13 cellular contexts compared by ENCODE assay signal in genomic region chr2:23379220-23379695, GRCh38. TPM values are rescaled to one million over a fixed set of nuclear protein-coding genes. Genes with fewer than 3 reads are reported as not detected.
A peak's percentile ranks its signal among the peaks of the same experiment; 100 is the strongest.
DNase-seq lines count a peak whose midpoint lies in the region; ATAC-seq, FAIRE-seq and TF ChIP-seq lines count a peak whose summit lies in the region.
"Had no signal": no experiment of that assay in that cellular context is flagged by ENCODE, and none has a peak within 500 bp of the region (broad histone marks: within the 10 kb centered on the region; RNA-seq: fewer than 3 reads in every experiment).

No MANE protein-coding gene starts in this region.

- no peaks in the 10 kb centered on the region for H3F3A ChIP-seq in SK-N-SH (replicated peaks; ENCODE audit: insufficient read depth)

- WGBS in SK-N-SH (ENCODE audit: low lambda C conversion rate), result 63% methylated on average over 5 of the region's 7 CpGs

- H3K4me3 ChIP-seq in CD4-positive, alpha-beta memory T cell (ENCODE audit: low read length in 2 of 2), result no peak overlapping the region
- H3K4me3 ChIP-seq in SK-N-SH (ENCODE audit: low read depth in 2 of 2, low read length in 1 of 2), result no peak overlapping the region
- H3K4me3 ChIP-seq: tibial artery had no signal

- H3K36me3 Mint-ChIP-seq in CD4-positive, alpha-beta memory T cell, result no peaks in the 10 kb centered on the region
- H3K36me3 Mint-ChIP-seq: brain had no signal

- H3K9me3 ChIP-seq in CD4-positive, alpha-beta memory T cell (ENCODE audit: control insufficient read depth in 1 of 2, low read length in 2 of 2), result no peaks in the 10 kb centered on the region
- H3K9me3 ChIP-seq in SK-N-SH, result no peaks in the 10 kb centered on the region
- H3K9me3 ChIP-seq: tibial artery had no signal

- H3K4me1 ChIP-seq in CD4-positive, alpha-beta memory T cell (ENCODE audit: insufficient read depth, low read length), result peaks cover 15% of the 10 kb centered on the region
- peaks cover 8 to 9% of the 10 kb centered on the region in 2 experiments; a peak in 2 of 4 replicates for H3K4me1 ChIP-seq in SK-N-SH (ENCODE audit: control insufficient read depth in 1 of 2, insufficient read depth in 2 of 2, low read depth in 1 of 2, low read length in 1 of 2)

- no peaks in the 10 kb centered on the region for H4K20me1 ChIP-seq in SK-N-SH (ENCODE audit: insufficient read depth)

- DNase-seq in left kidney (ENCODE audit: low read depth, low spot score) (peak; percentile 34), NCI-H1105 (lab: John Stamatoyannopoulos, UW) (no peak), SK-N-SH (no peak), urothelium cell line (ENCODE audit: low spot score) (no peak)
- no peak for DNase-seq in CD4-positive, alpha-beta memory T cell
- DNase-seq: NCI-H1436 treated with DMSO at 0.1 percent for 48 hours, right cardiac atrium, tibial artery had no signal

- TF ChIP-seq EP300 in SK-N-SH (IDR thresholded peaks at IDR 0.05; ENCODE audit: borderline replicate concordance in 1 of 2, low read depth in 1 of 2, low read length in 1 of 2), result no peak

- peaks cover 7 to 19% of the 10 kb centered on the region in 2 donors for H3K27me3 Mint-ChIP-seq in CD4-positive, alpha-beta memory T cell

- TF ChIP-seq CTCF in SK-N-SH (IDR thresholded peaks at IDR 0.05), result no peak

- H2AFZ ChIP-seq in SK-N-SH (ENCODE audit: low read depth), result no peak overlapping the region

- no peaks in the 10 kb centered on the region for H3K9me2 ChIP-seq in SK-N-SH

- no peak overlapping the region for H3K4me2 ChIP-seq in SK-N-SH

- no peak overlapping the region for H3K27ac Mint-ChIP-seq in CD4-positive, alpha-beta memory T cell
- H3K27ac Mint-ChIP-seq: brain had no signal

- no peaks in the 10 kb centered on the region for H3K27me3 ChIP-seq in CD4-positive, alpha-beta memory T cell (ENCODE audit: insufficient read depth, low read length)
- H3K27me3 ChIP-seq in SK-N-SH (ENCODE audit: insufficient read depth), result no peaks in the 10 kb centered on the region
- H3K27me3 ChIP-seq: tibial artery had no signal

- no peak overlapping the region for H3K4me3 Mint-ChIP-seq in CD4-positive, alpha-beta memory T cell
- H3K4me3 Mint-ChIP-seq: brain had no signal

- no peak for FAIRE-seq in urothelium cell line (lab: Jason Lieb, UNC)
- FAIRE-seq: endothelial cell of umbilical vein had no signal

- no peak overlapping the region for H3K9ac ChIP-seq in SK-N-SH

- peaks cover 12 to 28% (median 17%) of the 10 kb centered on the region in 4 donors for H3K4me1 Mint-ChIP-seq in CD4-positive, alpha-beta memory T cell

- H3K36me3 ChIP-seq in CD4-positive, alpha-beta memory T cell (ENCODE audit: insufficient read depth, low read length), result no peaks in the 10 kb centered on the region
- no peaks in the 10 kb centered on the region for H3K36me3 ChIP-seq in SK-N-SH (replicated peaks in 1 of 2; ENCODE audit: control insufficient read depth in 1 of 2, insufficient read depth in 2 of 2, low read length in 1 of 2)
- H3K36me3 ChIP-seq: tibial artery had no signal

- H3K9me3 Mint-ChIP-seq in CD4-positive, alpha-beta memory T cell, result peaks cover 0 to 2% (median 0%) of the 10 kb centered on the region in 8 donors

- H3K79me2 ChIP-seq in SK-N-SH (ENCODE audit: insufficient read depth), result no peaks in the 10 kb centered on the region

- H3K27ac ChIP-seq in CD4-positive, alpha-beta memory T cell (ENCODE audit: low read depth, low read length), result no peak overlapping the region
- H3K27ac ChIP-seq in SK-N-SH (ENCODE audit: low read depth in 2 of 2, low read length in 1 of 2), result no peak overlapping the region
- H3K27ac ChIP-seq: tibial artery had no signal

- ATAC-seq in GM19023 (IDR thresholded peaks at IDR 0.05; ENCODE audit: unreplicated experiment), result peak; percentile 42
- peak; percentile 64 for ATAC-seq in GM21717 (IDR thresholded peaks at IDR 0.05; ENCODE audit: unreplicated experiment)
- ATAC-seq in HG03139 (IDR thresholded peaks at IDR 0.05; ENCODE audit: unreplicated experiment), result peak; percentile 57
- ATAC-seq: right cardiac atrium had no signal

- intact Hi-C loops in CD4-positive, alpha-beta memory T cell (cut with micrococcal nuclease), result no loop called here

- no peak for TF ChIP-seq RAD21 in SK-N-SH (IDR thresholded peaks at IDR 0.05; ENCODE audit: low read length)

- CTCF ChIA-PET in CD4-positive, alpha-beta memory T cell (lab: Charles Lee; ENCODE audit: partially characterized antibody), result no interaction called here
- CTCF ChIA-PET in SK-N-SH (lab: Yijun Ruan, JAX), result no interaction called here

- POLR2A ChIA-PET in CD4-positive, alpha-beta memory T cell (lab: Charles Lee; ENCODE audit: partially characterized antibody), result no interaction called here
- POLR2A ChIA-PET in SK-N-SH (lab: Yijun Ruan, JAX), result interaction anchor here (0.7 kb wide), 1 partner anchor 9 kb away, joined by 3 read pairs; no protein-coding TSS in a partner anchor

TF ChIP-seq in SK-N-SH, 30 proteins besides CTCF, POLR2A, EP300 and RAD21:
- TF ChIP-seq FOXJ3 (CRISPR knock-in tag; IDR thresholded peaks at IDR 0.05), result no peak
- TF ChIP-seq MEF2A (IDR thresholded peaks at IDR 0.05; ENCODE audit: borderline replicate concordance, low read depth), result no peak
- no peak for TF ChIP-seq CHD2 (IDR thresholded peaks at IDR 0.05; ENCODE audit: low read length, partially characterized antibody)
- no peak for TF ChIP-seq SIN3A (IDR thresholded peaks at IDR 0.05; ENCODE audit: borderline replicate concordance, low read depth, low read length)

RNA-seq across cellular contexts. Expression of gene KLHL29, which starts 5.7 kb away (rescaled TPM):
- 1 to 10 TPM; 1.9 to 2.4 TPM for total RNA-seq in CD4-positive, alpha-beta memory T cell
- polyA plus RNA-seq in CD4-positive, alpha-beta memory T cell, result under 1 TPM in 1 of 2 donors, not detected in 1; 0.24 TPM
- polyA plus RNA-seq in SK-N-SH (2012; rRNA removed), result 4.2 and 4.6 TPM in 2 replicates
- 2.9 and 3.8 TPM in 2 replicates for polyA plus RNA-seq in SK-N-SH (2012; cell fraction: cytosol; rRNA removed)
- 17.7 and 21.5 TPM in 2 replicates for polyA plus RNA-seq in SK-N-SH (2012; cell fraction: nucleus; rRNA removed)
